Comparison of ENCODE assay signal across 1 cellular context in the genomic region with DNA sequence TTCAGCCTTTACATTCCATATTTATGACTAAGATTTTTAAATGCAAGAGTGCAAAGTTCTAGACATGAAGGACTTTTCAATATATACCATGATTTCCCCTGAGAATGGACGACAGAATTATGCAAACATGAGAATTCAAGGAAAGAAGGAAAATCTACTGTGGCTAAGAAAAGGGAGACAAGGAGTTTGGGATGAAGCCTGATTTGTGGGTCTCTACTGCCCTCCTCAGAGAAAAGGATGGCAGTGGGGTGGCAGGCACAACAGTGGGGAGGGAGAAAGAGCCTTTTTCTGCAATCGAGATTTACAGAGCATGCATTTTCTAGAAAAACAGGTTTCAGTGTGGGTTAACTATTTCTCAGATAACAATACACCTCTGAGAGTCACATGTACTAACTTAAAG.
TF ChIP-seq lines count a peak whose summit lies in the region.

No MANE protein-coding gene starts in this region.

TF ChIP-seq in GM23338, 12 proteins besides CTCF, POLR2A, EP300 and RAD21 (continued from another document):
- TF ChIP-seq, protein P1, sequence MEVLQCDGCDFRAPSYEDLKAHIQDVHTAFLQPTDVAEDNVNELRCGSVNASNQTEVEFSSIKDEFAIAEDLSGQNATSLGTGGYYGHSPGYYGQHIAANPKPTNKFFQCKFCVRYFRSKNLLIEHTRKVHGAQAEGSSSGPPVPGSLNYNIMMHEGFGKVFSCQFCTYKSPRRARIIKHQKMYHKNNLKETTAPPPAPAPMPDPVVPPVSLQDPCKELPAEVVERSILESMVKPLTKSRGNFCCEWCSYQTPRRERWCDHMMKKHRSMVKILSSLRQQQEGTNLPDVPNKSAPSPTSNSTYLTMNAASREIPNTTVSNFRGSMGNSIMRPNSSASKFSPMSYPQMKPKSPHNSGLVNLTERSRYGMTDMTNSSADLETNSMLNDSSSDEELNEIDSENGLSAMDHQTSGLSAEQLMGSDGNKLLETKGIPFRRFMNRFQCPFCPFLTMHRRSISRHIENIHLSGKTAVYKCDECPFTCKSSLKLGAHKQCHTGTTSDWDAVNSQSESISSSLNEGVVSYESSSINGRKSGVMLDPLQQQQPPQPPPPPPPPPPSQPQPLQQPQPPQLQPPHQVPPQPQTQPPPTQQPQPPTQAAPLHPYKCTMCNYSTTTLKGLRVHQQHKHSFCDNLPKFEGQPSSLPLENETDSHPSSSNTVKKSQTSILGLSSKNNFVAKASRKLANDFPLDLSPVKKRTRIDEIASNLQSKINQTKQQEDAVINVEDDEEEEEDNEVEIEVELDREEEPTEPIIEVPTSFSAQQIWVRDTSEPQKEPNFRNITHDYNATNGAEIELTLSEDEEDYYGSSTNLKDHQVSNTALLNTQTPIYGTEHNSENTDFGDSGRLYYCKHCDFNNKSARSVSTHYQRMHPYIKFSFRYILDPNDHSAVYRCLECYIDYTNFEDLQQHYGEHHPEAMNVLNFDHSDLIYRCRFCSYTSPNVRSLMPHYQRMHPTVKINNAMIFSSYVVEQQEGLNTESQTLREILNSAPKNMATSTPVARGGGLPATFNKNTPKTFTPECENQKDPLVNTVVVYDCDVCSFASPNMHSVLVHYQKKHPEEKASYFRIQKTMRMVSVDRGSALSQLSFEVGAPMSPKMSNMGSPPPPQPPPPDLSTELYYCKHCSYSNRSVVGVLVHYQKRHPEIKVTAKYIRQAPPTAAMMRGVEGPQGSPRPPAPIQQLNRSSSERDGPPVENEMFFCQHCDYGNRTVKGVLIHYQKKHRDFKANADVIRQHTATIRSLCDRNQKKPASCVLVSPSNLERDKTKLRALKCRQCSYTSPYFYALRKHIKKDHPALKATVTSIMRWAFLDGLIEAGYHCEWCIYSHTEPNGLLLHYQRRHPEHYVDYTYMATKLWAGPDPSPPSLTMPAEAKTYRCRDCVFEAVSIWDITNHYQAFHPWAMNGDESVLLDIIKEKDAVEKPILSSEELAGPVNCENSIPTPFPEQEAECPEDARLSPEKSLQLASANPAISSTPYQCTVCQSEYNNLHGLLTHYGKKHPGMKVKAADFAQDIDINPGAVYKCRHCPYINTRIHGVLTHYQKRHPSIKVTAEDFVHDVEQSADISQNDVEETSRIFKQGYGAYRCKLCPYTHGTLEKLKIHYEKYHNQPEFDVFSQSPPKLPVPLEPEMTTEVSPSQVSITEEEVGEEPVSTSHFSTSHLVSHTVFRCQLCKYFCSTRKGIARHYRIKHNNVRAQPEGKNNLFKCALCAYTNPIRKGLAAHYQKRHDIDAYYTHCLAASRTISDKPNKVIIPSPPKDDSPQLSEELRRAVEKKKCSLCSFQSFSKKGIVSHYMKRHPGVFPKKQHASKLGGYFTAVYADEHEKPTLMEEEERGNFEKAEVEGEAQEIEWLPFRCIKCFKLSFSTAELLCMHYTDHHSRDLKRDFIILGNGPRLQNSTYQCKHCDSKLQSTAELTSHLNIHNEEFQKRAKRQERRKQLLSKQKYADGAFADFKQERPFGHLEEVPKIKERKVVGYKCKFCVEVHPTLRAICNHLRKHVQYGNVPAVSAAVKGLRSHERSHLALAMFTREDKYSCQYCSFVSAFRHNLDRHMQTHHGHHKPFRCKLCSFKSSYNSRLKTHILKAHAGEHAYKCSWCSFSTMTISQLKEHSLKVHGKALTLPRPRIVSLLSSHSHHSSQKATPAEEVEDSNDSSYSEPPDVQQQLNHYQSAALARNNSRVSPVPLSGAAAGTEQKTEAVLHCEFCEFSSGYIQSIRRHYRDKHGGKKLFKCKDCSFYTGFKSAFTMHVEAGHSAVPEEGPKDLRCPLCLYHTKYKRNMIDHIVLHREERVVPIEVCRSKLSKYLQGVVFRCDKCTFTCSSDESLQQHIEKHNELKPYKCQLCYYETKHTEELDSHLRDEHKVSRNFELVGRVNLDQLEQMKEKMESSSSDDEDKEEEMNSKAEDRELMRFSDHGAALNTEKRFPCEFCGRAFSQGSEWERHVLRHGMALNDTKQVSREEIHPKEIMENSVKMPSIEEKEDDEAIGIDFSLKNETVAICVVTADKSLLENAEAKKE (CRISPR knock-in tag; IDR thresholded peaks at IDR 0.05), result no peak
- TF ChIP-seq JUNB (IDR thresholded peaks at IDR 0.05; ENCODE audit: unreplicated experiment) (no peak), NANOG (IDR thresholded peaks at IDR 0.05; ENCODE audit: borderline replicate concordance) (no peak), ZNF331 (CRISPR knock-in tag; IDR thresholded peaks at IDR 0.05; ENCODE audit: low read depth) (no peak), ZNF114 (CRISPR knock-in tag; IDR thresholded peaks at IDR 0.05) (no peak), CREB1 (CRISPR knock-in tag; IDR thresholded peaks at IDR 0.05; ENCODE audit: low read depth) (no peak), EZH2 (IDR thresholded peaks at IDR 0.05; ENCODE audit: low read depth, unreplicated experiment) (no peak)
